Comparison of ENCODE assay signal across 9 cellular contexts in genomic region chr11:83034673-83035014, GRCh38. TPM values are rescaled to one million over a fixed set of nuclear protein-coding genes. Genes with fewer than 3 reads are reported as not detected.
DNase-seq lines count a peak whose midpoint lies in the region; ATAC-seq and TF ChIP-seq lines count a peak whose summit lies in the region.
"Had no signal": no experiment of that assay in that cellular context is flagged by ENCODE, and none has a peak within 500 bp of the region (broad histone marks: within the 10 kb centered on the region; RNA-seq: fewer than 3 reads in every experiment).

No MANE protein-coding gene starts in this region.

- no peak overlapping the region for H3K27ac ChIP-seq in OCI-LY7 (ENCODE audit: low read depth, low read length, poor library complexity, severe bottlenecking)
- H3K27ac ChIP-seq in skin epidermis = peak overlapping the region in 18 of 21 experiments; percentile 9 to 76 (median 51)

- peaks cover 35% of the 10 kb centered on the region for H4K20me1 ChIP-seq in OCI-LY7 (ENCODE audit: insufficient read depth, low read length)

- peak; percentile 40 for ATAC-seq in GM19455 (IDR thresholded peaks at IDR 0.05; ENCODE audit: unreplicated experiment)

- no peaks in the 10 kb centered on the region for H3K9me2 ChIP-seq in OCI-LY7 (ENCODE audit: insufficient read depth, low read length)

- CTCF ChIA-PET in OCI-LY7 (lab: Charles Lee; ENCODE audit: unreplicated experiment) = no interaction called here

- H3K4me3 ChIP-seq in OCI-LY7 (ENCODE audit: low read depth, low read length, poor library complexity, severe bottlenecking) (no peak overlapping the region), foreskin fibroblast (ENCODE audit: low read depth in 1 of 2, low read length in 2 of 2) (peak overlapping the region; percentile 15 to 16), skin epidermis (no peak overlapping the region)

- H3K36me3 ChIP-seq in OCI-LY7 (ENCODE audit: insufficient read depth, low read length) = peaks cover 57% of the 10 kb centered on the region

- peak overlapping the region; percentile 58 for H3K4me2 ChIP-seq in OCI-LY7 (ENCODE audit: low read length)

- peaks cover 36% of the 10 kb centered on the region for H3K4me1 ChIP-seq in OCI-LY7 (ENCODE audit: insufficient read depth, low read length, poor library complexity, severe bottlenecking)

- H3K9me3 ChIP-seq in OCI-LY7 (ENCODE audit: low read length) = no peaks in the 10 kb centered on the region

- no TSS peak for BruUV-seq in OCI-LY7 (replicated peaks; lab: Mats Ljungman, UMichigan)

- peaks cover 98% of the 10 kb centered on the region for H3K79me2 ChIP-seq in OCI-LY7 (ENCODE audit: insufficient read depth, low read depth, low read length)

- TF ChIP-seq CTCF in OCI-LY7 (conservative IDR thresholded peaks at IDR 0.05; ENCODE audit: low read length) (no peak), foreskin fibroblast (IDR thresholded peaks at IDR 0.05; ENCODE audit: low read depth, low read length) (no peak)

- no peak for DNase-seq in OCI-LY7 (ENCODE audit: low spot score)
- no peak for DNase-seq in foreskin fibroblast
- DNase-seq in activated naive CD4-positive, alpha-beta T cell (lab: John Stamatoyannopoulos, UW) = no peak
- DNase-seq in NOMO-1 (lab: John Stamatoyannopoulos, UW; ENCODE audit: unreplicated experiment in 2 of 2) = no peak
- DNase-seq in hippocampal formation (lab: John Stamatoyannopoulos, UW) = no peak
- no peak for DNase-seq in NCI-H1694 treated with DMSO at 0.1 percent for 48 hours (lab: John Stamatoyannopoulos, UW)
- DNase-seq: stimulated activated naive CD4-positive, alpha-beta T cell treated with Interleukin-2 at 50 U/mL for 16 hours had no signal

- intact Hi-C loops in OCI-LY7 (cut with micrococcal nuclease; ENCODE audit: unreplicated experiment) = no loop called here

- H2AFZ ChIP-seq in OCI-LY7 (ENCODE audit: low read length) = no peak overlapping the region

- POLR2A ChIA-PET in OCI-LY7 (lab: Charles Lee) = interaction anchor here (0.7 to 3.5 kb wide), 15 partner anchors 10 to 105 kb away, joined by 3 to 17 read pairs (median 4); no protein-coding TSS in a partner anchor

RNA-seq across cellular contexts. Expression of gene RAB30, which starts 37.1 kb away (rescaled TPM):
- total RNA-seq in OCI-LY7 (2014; rRNA removed; shearing (Covaris generic)) = 27.1 and 33.3 TPM in 2 replicates
- total RNA-seq in OCI-LY7 (2022) = 132 TPM in 2 replicates

Comparison
In these comparisons a context has a peak if more than half of its experiments do, and no peak if none do; other contexts are left out.
1. H3K4me3 ChIP-seq: peak in foreskin fibroblast (2 of 2); none in OCI-LY7 (single experiment) and skin epidermis (0 of 7).